ENCODE assay signal across 10 cellular contexts in the genomic region with DNA sequence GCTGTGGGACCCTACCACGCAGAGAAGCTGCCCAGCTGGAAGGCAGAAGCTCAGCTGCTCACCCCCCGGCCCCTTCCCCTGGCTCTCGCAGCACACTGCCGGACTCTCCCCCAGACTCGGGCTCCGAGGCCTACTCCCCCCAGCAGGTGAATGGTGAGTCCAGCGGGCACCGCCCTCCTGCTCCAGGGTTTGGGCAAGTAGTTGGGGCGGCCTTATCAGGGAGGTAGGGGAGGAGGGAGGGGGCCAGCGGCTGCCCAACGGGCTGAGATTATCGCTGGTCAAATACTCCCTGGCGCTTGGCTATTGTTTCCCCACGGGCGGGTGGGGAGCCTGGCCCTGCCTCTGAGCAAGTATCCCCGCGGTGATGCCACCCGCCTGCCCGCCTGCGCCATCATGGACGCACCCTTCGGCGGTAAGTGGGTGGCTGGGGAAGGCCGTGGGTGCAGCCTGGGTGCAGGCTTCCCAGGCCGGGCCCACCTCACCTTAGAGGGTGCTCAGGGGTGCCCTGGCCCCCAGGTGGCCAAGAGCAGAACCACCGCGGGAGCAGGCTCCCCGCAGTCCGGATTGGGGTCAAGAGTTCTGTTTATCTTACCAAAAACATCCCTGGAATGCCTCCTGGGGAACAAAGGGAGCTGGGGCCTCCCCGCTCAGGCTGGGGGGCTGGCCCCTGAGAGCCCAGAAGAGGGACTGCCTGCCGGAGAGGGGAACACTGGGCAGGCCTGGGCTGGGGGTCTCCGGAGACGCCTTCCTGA. TPM values are rescaled to one million over a fixed set of nuclear protein-coding genes. Genes with fewer than 3 reads are reported as not detected.
DNase-seq lines count a peak whose midpoint lies in the region; ATAC-seq and TF ChIP-seq lines count a peak whose summit lies in the region.
"Had no signal": no experiment of that assay in that cellular context is flagged by ENCODE, and none has a peak within 500 bp of the region (broad histone marks: within the 10 kb centered on the region; RNA-seq: fewer than 3 reads in every experiment).

No MANE protein-coding gene starts in this region.

- H3K36me3 ChIP-seq in suprapubic skin = no peaks in the 10 kb centered on the region
- H3K36me3 ChIP-seq: spleen had no signal

- H3K4me1 ChIP-seq in H9 (ENCODE audit: insufficient read depth, low read length) (no peaks in the 10 kb centered on the region; the same call in 1 of the 2 replicates), suprapubic skin (no peaks in the 10 kb centered on the region)

- no peak overlapping the region for H2BK5ac ChIP-seq in H9 (ENCODE audit: insufficient read length, low read length)

- no peak overlapping the region for H4K8ac ChIP-seq in H9 (replicated peaks; ENCODE audit: insufficient read length, low read depth, low read length)

- H3K79me1 ChIP-seq in H9 (ENCODE audit: insufficient read depth, low read depth, low read length, poor library complexity, severe bottlenecking) = no peaks in the 10 kb centered on the region

- no peaks in the 10 kb centered on the region for H3K79me2 ChIP-seq in H9 (ENCODE audit: insufficient read depth, low read length)

- TF ChIP-seq POLR2A in suprapubic skin (IDR thresholded peaks at IDR 0.05) = no peak

- H3K14ac ChIP-seq in H9 (ENCODE audit: insufficient read depth, low read length) = no peak overlapping the region; the same call in 1 of the 2 replicates

- no peak overlapping the region for H3K4ac ChIP-seq in H9 (ENCODE audit: low read depth, low read length)

- ATAC-seq in GM18519 (IDR thresholded peaks at IDR 0.05; ENCODE audit: low FRiP score, unreplicated experiment) = no peak
- ATAC-seq: esophagus mucosa had no signal

- H3K27me3 Mint-ChIP-seq in H9 (ENCODE audit: low read depth) (no peaks in the 10 kb centered on the region), progenitor cell of endocrine pancreas (no peaks in the 10 kb centered on the region)
- H3K27me3 Mint-ChIP-seq: activated CD4-positive, alpha-beta memory T cell treated with anti-CD3 and anti-CD28 coated beads, Interleukin-2, amount 10 ng/mL, durations not matched to agents 7 days and 5 days; stimulated activated naive CD8-positive, alpha-beta T cell treated with anti-CD3 and anti-CD28 coated beads, Interleukin-15, amount 100 ng/mL, for 72 hours had no signal

- no peak overlapping the region for H2BK15ac ChIP-seq in H9 (ENCODE audit: low read depth, low read length)

- H3K56ac ChIP-seq in H9 (ENCODE audit: insufficient read length, low read depth, low read length) = no peak overlapping the region

- H3K23me2 ChIP-seq in H9 (ENCODE audit: insufficient read length, low read depth, low read length, poor library complexity, severe bottlenecking) = no peaks in the 10 kb centered on the region

- no peak overlapping the region for H3K4me2 ChIP-seq in H9 (ENCODE audit: insufficient read depth, insufficient read length, low read length)

- H2BK120ac ChIP-seq in H9 (ENCODE audit: low read depth, low read length, poor library complexity, severe bottlenecking) = no peak overlapping the region

- no peak overlapping the region for H2AFZ ChIP-seq in H9 (ENCODE audit: low read length)

- no peaks in the 10 kb centered on the region for H4K20me1 ChIP-seq in H9 (ENCODE audit: control insufficient read depth, insufficient read depth, insufficient read length)

- H3K27ac Mint-ChIP-seq in H9 (no peak overlapping the region), progenitor cell of endocrine pancreas (peak overlapping the region; percentile 92)
- H3K27ac Mint-ChIP-seq: activated CD4-positive, alpha-beta memory T cell treated with anti-CD3 and anti-CD28 coated beads, Interleukin-2, amount 10 ng/mL, durations not matched to agents 7 days and 5 days had no signal

- no peak overlapping the region for H4K5ac ChIP-seq in H9 (ENCODE audit: insufficient read length, low read depth, low read length)

- intact Hi-C loops in dorsolateral prefrontal cortex (cut with DNase I) = no loop called here

- H3K18ac ChIP-seq in H9 (ENCODE audit: insufficient read length, low read depth, low read length) = no peak overlapping the region

- no peaks in the 10 kb centered on the region for H3K9me3 Mint-ChIP-seq in H9
- H3K9me3 Mint-ChIP-seq in progenitor cell of endocrine pancreas (ENCODE audit: low read depth) = no peaks in the 10 kb centered on the region
- H3K9me3 Mint-ChIP-seq: activated CD4-positive, alpha-beta memory T cell treated with anti-CD3 and anti-CD28 coated beads, Interleukin-2, amount 10 ng/mL, durations not matched to agents 7 days and 5 days; stimulated activated naive CD8-positive, alpha-beta T cell treated with anti-CD3 and anti-CD28 coated beads, Interleukin-15, amount 100 ng/mL, for 72 hours had no signal

- peak; percentile 60 for TF ChIP-seq CTCF in H9 (conservative IDR thresholded peaks at IDR 0.05)
- peak in 1 of 56 donors; percentile 16 for TF ChIP-seq CTCF in dorsolateral prefrontal cortex (IDR thresholded peaks at IDR 0.05 in 54 of 56, conservative IDR thresholded peaks at IDR 0.05 in 2 of 56; ENCODE audit: low read depth in 1 of 56, partially characterized antibody in 56 of 56)
- TF ChIP-seq CTCF in progenitor cell of endocrine pancreas (IDR thresholded peaks at IDR 0.05; ENCODE audit: unreplicated experiment) = peak; percentile 70
- no peak for TF ChIP-seq CTCF in suprapubic skin (IDR thresholded peaks at IDR 0.05)

- no peak overlapping the region for H2BK12ac ChIP-seq in H9 (ENCODE audit: insufficient read length, low read depth, low read length)

- H3T11ph ChIP-seq in H9 (ENCODE audit: low read length) = no peak overlapping the region

- WGBS in H9 (ENCODE audit: extremely low coverage, insufficient read length, low lambda C conversion rate) = no CpG with 5 or more reads among the region's 33 CpGs
- 68% methylated on average over 12 of the region's 33 CpGs for WGBS in suprapubic skin

- H2BK20ac ChIP-seq in H9 (ENCODE audit: low read depth, low read length, poor library complexity, severe bottlenecking) = no peak overlapping the region

- H3K4me3 ChIP-seq in dorsolateral prefrontal cortex (no peak overlapping the region), suprapubic skin (no peak overlapping the region)
- H3K4me3 ChIP-seq: spleen had no signal

- no peak overlapping the region for H3K23ac ChIP-seq in H9 (ENCODE audit: insufficient read length, low read depth, low read length)

- H3K9ac ChIP-seq in H9 (ENCODE audit: extremely low read depth, insufficient read length, low read length) = no peak overlapping the region

- H3K4me3 Mint-ChIP-seq in H9 (no peak overlapping the region), progenitor cell of endocrine pancreas (ENCODE audit: low read depth) (peak overlapping the region; percentile 31)
- H3K4me3 Mint-ChIP-seq: activated CD4-positive, alpha-beta memory T cell treated with anti-CD3 and anti-CD28 coated beads, Interleukin-2, amount 10 ng/mL, durations not matched to agents 7 days and 5 days; stimulated activated naive CD8-positive, alpha-beta T cell treated with anti-CD3 and anti-CD28 coated beads, Interleukin-15, amount 100 ng/mL, for 72 hours had no signal

- peaks cover 12 to 31% of the 10 kb centered on the region in 2 experiments for H3K4me1 Mint-ChIP-seq in H9
- peaks cover 19% of the 10 kb centered on the region for H3K4me1 Mint-ChIP-seq in progenitor cell of endocrine pancreas (ENCODE audit: low read depth)

- no peak overlapping the region for H4K91ac ChIP-seq in H9 (ENCODE audit: insufficient read length, low read depth, low read length)

- H3K27ac ChIP-seq in H9 (ENCODE audit: insufficient read length, low read depth, low read length) = no peak overlapping the region
- peak overlapping the region in 44 of 59 donors; percentile 4 to 99 (median 57) for H3K27ac ChIP-seq in dorsolateral prefrontal cortex
- H3K27ac ChIP-seq in suprapubic skin = no peak overlapping the region
- H3K27ac ChIP-seq: spleen had no signal

- TF ChIP-seq EP300 in suprapubic skin (IDR thresholded peaks at IDR 0.05) = no peak

- H2AK5ac ChIP-seq in H9 (ENCODE audit: insufficient read length, low read length) = no peak overlapping the region

- DNase-seq in H9 (no peak), dorsolateral prefrontal cortex (no peak), progenitor cell of endocrine pancreas (ENCODE audit: low spot score, unreplicated experiment) (peak; percentile 41), suprapubic skin (ENCODE audit: low spot score in 2 of 2) (no peak), cortex of kidney (lab: John Stamatoyannopoulos, UW) (no peak)
- DNase-seq: activated CD4-positive, alpha-beta memory T cell treated with anti-CD3 and anti-CD28 coated beads, Interleukin-2, amount 10 ng/mL, durations not matched to agents 7 days and 5 days; spleen; stimulated activated naive CD8-positive, alpha-beta T cell treated with anti-CD3 and anti-CD28 coated beads, Interleukin-15, amount 100 ng/mL, for 72 hours had no signal

- H3K36me3 Mint-ChIP-seq in H9 (ENCODE audit: insufficient read depth in 1 of 3, low read depth in 3 of 3) (no peaks in the 10 kb centered on the region; a peak in 1 of 7 replicates), progenitor cell of endocrine pancreas (ENCODE audit: insufficient read depth) (peaks cover 3% of the 10 kb centered on the region)

- H3K27me3 ChIP-seq in H9 (ENCODE audit: insufficient read depth, low read length) (no peaks in the 10 kb centered on the region), dorsolateral prefrontal cortex (no peaks in the 10 kb centered on the region), suprapubic skin (peaks cover 7% of the 10 kb centered on the region)

- H3K9me3 ChIP-seq in H9 (ENCODE audit: control insufficient read depth, low read depth, low read length) = no peaks in the 10 kb centered on the region
- no peaks in the 10 kb centered on the region for H3K9me3 ChIP-seq in suprapubic skin
- H3K9me3 ChIP-seq: spleen had no signal

RNA-seq across cellular contexts. Expression of gene MYRF, which starts 16.9 kb away (rescaled TPM):
- 12.9 and 13.9 TPM in 2 replicates for total RNA-seq in H9 (2021)
- total RNA-seq in dorsolateral prefrontal cortex = 100 to 1,000 TPM in 87 of 120 experiments, 10 to 100 TPM in 33; 23.0 to 708 (median 141) TPM
- total RNA-seq in progenitor cell of endocrine pancreas = 117 and 128 TPM in 2 replicates
- total RNA-seq in suprapubic skin = 1 to 10 TPM in 1 of 4 donors, under 1 TPM in 3; 0.24 to 2.8 (median 0.83) TPM

RNA-seq across cellular contexts. Expression of gene TMEM258, which starts 23.1 kb away (rescaled TPM):
- 199 and 201 TPM in 2 replicates for total RNA-seq in H9 (2021)
- 100 to 1,000 TPM in 1 of 120 experiments, 10 to 100 TPM in 119; 40.6 to 123 (median 65.5) TPM for total RNA-seq in dorsolateral prefrontal cortex
- total RNA-seq in progenitor cell of endocrine pancreas = 175 and 185 TPM in 2 replicates
- total RNA-seq in suprapubic skin = 10 to 100 TPM; 29.7 to 44.8 (median 35.9) TPM

RNA-seq across cellular contexts. Expression of gene FEN1, which starts 23.4 kb away (rescaled TPM):
- total RNA-seq in H9 (2021) (114 and 115 TPM in 2 replicates), dorsolateral prefrontal cortex (10 to 100 TPM in 100 of 120 experiments, 1 to 10 TPM in 20; 4.7 to 24.3 (median 13.8) TPM), progenitor cell of endocrine pancreas (34.4 and 36.6 TPM in 2 replicates), suprapubic skin (10 to 100 TPM in 2 of 4 donors, 1 to 10 TPM in 2; 6.9 to 14.0 (median 9.2) TPM)

RNA-seq across cellular contexts. Expression of gene FADS1, which starts 47.5 kb away (rescaled TPM):
- total RNA-seq in H9 (2021) (125 and 126 TPM in 2 replicates), dorsolateral prefrontal cortex (100 to 1,000 TPM in 23 of 120 experiments, 10 to 100 TPM in 97; 47.3 to 195 (median 80.7) TPM), progenitor cell of endocrine pancreas (114 and 121 TPM in 2 replicates), suprapubic skin (10 to 100 TPM; 16.4 to 69.6 (median 46.6) TPM)

RNA-seq across cellular contexts. Expression of gene FADS2, which starts 58.8 kb away (rescaled TPM):
- 316 and 322 TPM in 2 replicates for total RNA-seq in H9 (2021)
- total RNA-seq in dorsolateral prefrontal cortex = 100 to 1,000 TPM in 112 of 120 experiments, 10 to 100 TPM in 8; 72.8 to 347 (median 162) TPM
- total RNA-seq in progenitor cell of endocrine pancreas = 399 and 402 TPM in 2 replicates
- total RNA-seq in suprapubic skin = 100 to 1,000 TPM; 130 to 455 (median 327) TPM

Comparison
In these comparisons a context has a peak if more than half of its experiments do, and no peak if none do; other contexts are left out.
1. H3K27ac ChIP-seq: peak in dorsolateral prefrontal cortex (44 of 59); none in H9 (single experiment) and suprapubic skin (single experiment).
2. CTCF ChIP-seq: peak in H9 (single experiment) and progenitor cell of endocrine pancreas (single experiment); none in suprapubic skin (0 of 2).